16 cellular contexts compared by ENCODE assay signal in genomic region chr7:145692237-145692950, GRCh38.
DNase-seq lines count a peak whose midpoint lies in the region; ATAC-seq and TF ChIP-seq lines count a peak whose summit lies in the region.
"Had no signal": no experiment of that assay in that cellular context is flagged by ENCODE, and none has a peak within 500 bp of the region (broad histone marks: within the 10 kb centered on the region; RNA-seq: fewer than 3 reads in every experiment).

No MANE protein-coding gene starts in this region.

- TF ChIP-seq CTCF in mucosa of descending colon (IDR thresholded peaks at IDR 0.05) (no peak), spleen (IDR thresholded peaks at IDR 0.05 in 8 of 11, conservative IDR thresholded peaks at IDR 0.05 in 3 of 11) (no peak)

- H3K4me1 ChIP-seq in SJCRH30 (peaks cover 16% of the 10 kb centered on the region), mucosa of descending colon (ENCODE audit: low read depth) (no peaks in the 10 kb centered on the region), spleen (no peaks in the 10 kb centered on the region)
- H3K4me1 ChIP-seq: pancreas had no signal

- WGBS in spleen, 5 donors: 46 to 62% (median 59%) methylated on average over 3 of the region's 3 CpGs

- H3K27ac ChIP-seq in SJCRH30: no peak overlapping the region
- H3K27ac ChIP-seq in spleen: no peak overlapping the region
- H3K27ac ChIP-seq: KMS-11, pancreas had no signal

- peak; percentile 68 for ATAC-seq in mucosa of descending colon
- ATAC-seq in GM21619 (IDR thresholded peaks at IDR 0.05; ENCODE audit: unreplicated experiment): no peak
- ATAC-seq: activated CD4-positive, alpha-beta T cell treated with anti-CD3 and anti-CD28 coated beads for 36 hours; pancreas had no signal

- H3K4me3 ChIP-seq in SJCRH30 (no peak overlapping the region), mucosa of descending colon (no peak overlapping the region), spleen (no peak overlapping the region)
- H3K4me3 ChIP-seq: pancreas had no signal

- H3K36me3 ChIP-seq in SJCRH30: no peaks in the 10 kb centered on the region
- H3K36me3 ChIP-seq in mucosa of descending colon (ENCODE audit: low read depth): no peaks in the 10 kb centered on the region
- H3K36me3 ChIP-seq in spleen: no peaks in the 10 kb centered on the region
- H3K36me3 ChIP-seq: pancreas had no signal

- intact Hi-C loops in mucosa of descending colon (cut with DNase I, micrococcal nuclease) (no loop called here), spleen (cut with DNase I; ENCODE audit: low total_unique reads) (no loop called here)

- DNase-seq in H4 (ENCODE audit: low spot score) (peak; percentile 51), SJCRH30 (peak; percentile 15 to 32), fibroblast of peridontal ligament (ENCODE audit: extremely low read depth) (peak; percentile 2), mucosa of descending colon (peak in 1 of 3 donors; percentile 13), dedifferentiated amniotic fluid mesenchymal stem cell (ENCODE audit: extremely low spot score) (no peak), spleen (no peak)
- DNase-seq in activated CD4-positive, alpha-beta T cell treated with anti-CD3 and anti-CD28 coated beads for 4 hours: no peak
- DNase-seq: activated CD4-positive, alpha-beta T cell treated with anti-CD3 and anti-CD28 coated beads for 36 hours; activated naive CD4-positive, alpha-beta T cell treated with anti-CD3 and anti-CD28 coated beads, Interleukin-2, amount 50 U/mL, for 16 hours; NCI-H1105 treated with DMSO at 0.1 percent for 48 hours; NCI-H2107; NCI-H526; pancreas; SK-N-SH had no signal

- no peak for TF ChIP-seq POLR2A in spleen (IDR thresholded peaks at IDR 0.05)

- H3K27me3 ChIP-seq in SJCRH30: no peaks in the 10 kb centered on the region
- H3K27me3 ChIP-seq in spleen (replicated peaks in 1 of 7): no peaks in the 10 kb centered on the region
- H3K27me3 ChIP-seq: pancreas had no signal

- H3K9me3 ChIP-seq in SJCRH30 (replicated peaks) (no peaks in the 10 kb centered on the region), mucosa of descending colon (peaks cover 10% of the 10 kb centered on the region), spleen (peaks cover 0 to 15% (median 2%) of the 10 kb centered on the region in 8 donors)
- H3K9me3 ChIP-seq: pancreas had no signal

Comparison
In these comparisons a context has a peak if more than half of its experiments do, and no peak if none do; other contexts are left out.
1. DNase-seq: peak in H4 (single experiment), SJCRH30 (2 of 2) and fibroblast of peridontal ligament (single experiment); none in dedifferentiated amniotic fluid mesenchymal stem cell (single experiment), spleen (single experiment) and activated CD4-positive, alpha-beta T cell treated with anti-CD3 and anti-CD28 coated beads for 4 hours (0 of 2).